In genomic region chr1:236917448-236917847, GRCh38 we compare ENCODE assay signal across 28 cellular contexts.
"Had no signal": no experiment of that assay in that cellular context is flagged by ENCODE, and none has a peak within 500 bp of the region (broad histone marks: within the 10 kb centered on the region; RNA-seq: fewer than 3 reads in every experiment).

No MANE protein-coding gene starts in this region.

- H3K9me3 ChIP-seq: colonic mucosa had no signal

- FAIRE-seq: colon, endometrium, endothelial cell of umbilical vein, frontal cortex had no signal

- H3K4me1 ChIP-seq: colonic mucosa, esophagus muscularis mucosa, esophagus squamous epithelium, foreskin keratinocyte, gastrocnemius medialis, gastroesophageal sphincter had no signal

- H3K27ac ChIP-seq: colonic mucosa, coronary artery, dorsolateral prefrontal cortex, epithelial cell of prostate, esophagus muscularis mucosa, esophagus squamous epithelium, foreskin keratinocyte, gastrocnemius medialis, gastroesophageal sphincter, heart left ventricle, heart right ventricle had no signal

- H3K27me3 ChIP-seq: colonic mucosa, dorsolateral prefrontal cortex, esophagus muscularis mucosa, esophagus squamous epithelium, foreskin keratinocyte, gastrocnemius medialis, gastroesophageal sphincter, heart left ventricle, heart right ventricle had no signal

- H3K36me3 ChIP-seq: colonic mucosa, esophagus muscularis mucosa, esophagus squamous epithelium, gastroesophageal sphincter had no signal

- ATAC-seq: effector memory CD8-positive, alpha-beta T cell; esophagus mucosa; foreskin keratinocyte; gastrocnemius medialis; gastroesophageal sphincter; heart left ventricle; heart right ventricle had no signal

- DNase-seq: colonic mucosa; cortex of kidney; dermis blood vessel endothelial cell; dorsolateral prefrontal cortex; effector CD4-positive, alpha-beta T cell; effector CD8-positive, alpha-beta T cell; effector memory CD4-positive, alpha-beta T cell; effector memory CD8-positive, alpha-beta T cell; endodermal cell; erythroblast; esophagus squamous epithelium; foreskin fibroblast; foreskin keratinocyte; foreskin melanocyte; gastrocnemius medialis; glutamatergic neuron; head of caudate nucleus; heart left ventricle; heart right ventricle had no signal

- H3K4me3 ChIP-seq: colonic mucosa, coronary artery, dorsolateral prefrontal cortex, esophagus muscularis mucosa, esophagus squamous epithelium, gastrocnemius medialis, gastroesophageal sphincter, heart left ventricle, heart right ventricle had no signal
